In the genomic region with DNA sequence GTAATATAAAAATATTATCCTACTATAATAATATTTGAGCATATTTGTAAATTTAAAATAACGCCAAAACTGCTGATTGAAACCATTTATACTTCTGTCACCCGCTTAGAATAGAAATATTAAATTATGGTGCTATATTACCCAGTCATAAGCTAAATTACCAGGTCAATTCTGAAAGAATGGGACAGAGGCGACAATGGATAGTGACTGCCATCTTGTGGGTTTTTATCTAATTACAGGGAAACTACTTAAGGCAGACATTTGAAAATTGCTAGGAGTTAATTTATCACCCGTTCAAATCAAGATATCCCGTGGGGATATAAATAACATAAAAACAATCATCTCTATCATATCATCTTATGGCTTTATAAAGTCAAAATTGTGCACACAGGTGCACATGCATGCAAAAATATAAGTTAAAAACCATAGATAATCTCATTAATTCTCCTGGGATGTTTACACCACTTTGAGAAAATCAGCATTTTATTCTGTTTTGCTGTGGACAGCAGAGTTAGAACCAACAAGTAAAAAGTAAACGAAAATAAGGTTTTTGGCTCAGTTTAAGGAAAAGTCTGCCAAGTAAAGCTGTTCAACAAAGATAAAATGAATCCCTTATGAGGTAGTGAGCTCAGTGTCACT, we compare ENCODE assay signal across 10 cellular contexts. TPM values are rescaled to one million over a fixed set of nuclear protein-coding genes. Genes with fewer than 3 reads are reported as not detected.
A peak's percentile ranks its signal among the peaks of the same experiment; 100 is the strongest.
DNase-seq lines count a peak whose midpoint lies in the region; ATAC-seq and TF ChIP-seq lines count a peak whose summit lies in the region.
"Had no signal": no experiment of that assay in that cellular context is flagged by ENCODE, and none has a peak within 500 bp of the region (broad histone marks: within the 10 kb centered on the region; RNA-seq: fewer than 3 reads in every experiment).

No MANE protein-coding gene starts in this region.

- H3K9me2 ChIP-seq in HCT116 (ENCODE audit: insufficient read depth) = no peaks in the 10 kb centered on the region

- H2AFZ ChIP-seq in HCT116 (ENCODE audit: low read depth, low read length, poor library complexity, severe bottlenecking) = peak overlapping the region; percentile 39

- no peak overlapping the region for H3K9ac ChIP-seq in HCT116 (ENCODE audit: low read length)

- no peak overlapping the region for H3K4me2 ChIP-seq in HCT116 (ENCODE audit: low read length)

- intact Hi-C loops in HCT116 (cut with micrococcal nuclease) = loop anchor here (1.0 to 5.0 kb wide), 4 partner anchors 419 to 810 kb away; no protein-coding TSS in a partner anchor

- RAD21 ChIA-PET in HCT116 (lab: Charles Lee; ENCODE audit: low non-redundant PET in 1 of 2, low total read pairs in 2 of 2, uncharacterized antibody in 2 of 2, unreplicated experiment in 2 of 2) = no interaction called here

- no peak for TF ChIP-seq POLR2A in HCT116 (IDR thresholded peaks at IDR 0.05; ENCODE audit: borderline replicate concordance, extremely low read depth, insufficient read depth, insufficient read length)

- H4K20me1 ChIP-seq in HCT116 (ENCODE audit: insufficient read depth) = no peaks in the 10 kb centered on the region

- ATAC-seq in HCT116 = peak; percentile 81
- ATAC-seq in HG02938 (IDR thresholded peaks at IDR 0.05; ENCODE audit: unreplicated experiment) = no peak

- TF ChIP-seq RAD21 in HCT116 (IDR thresholded peaks at IDR 0.05; ENCODE audit: low read depth) = peak; percentile 85

- POLR2A ChIA-PET in HCT116 (lab: Charles Lee) = no interaction called here

- H3K4me1 ChIP-seq in BE2C (no peaks in the 10 kb centered on the region), HCT116 (ENCODE audit: control insufficient read depth in 1 of 2, insufficient read depth in 2 of 2, low read length in 2 of 2) (no peaks in the 10 kb centered on the region)

- H3K4me3 ChIP-seq in BE2C (ENCODE audit: low read depth, low read length) (no peak overlapping the region), HCT116 (replicated peaks in 1 of 2; ENCODE audit: low read depth in 1 of 2, low read length in 2 of 2) (no peak overlapping the region), foreskin fibroblast (ENCODE audit: low read depth in 1 of 2, low read length in 2 of 2) (no peak overlapping the region)

- H3K79me2 ChIP-seq in HCT116 (ENCODE audit: insufficient read depth, low read length) = no peaks in the 10 kb centered on the region

- no TSS peak for BruUV-seq in HCT116 (replicated peaks; lab: Mats Ljungman, UMichigan)

- peaks cover 4% of the 10 kb centered on the region; the same call in 1 of the 2 replicates for H3K27me3 ChIP-seq in BE2C
- H3K27me3 ChIP-seq in HCT116 (ENCODE audit: insufficient read depth, low read length) = peaks cover 15% of the 10 kb centered on the region

- H3K27ac ChIP-seq in HCT116 (ENCODE audit: low read depth, low read length) = no peak overlapping the region

- H3K36me3 ChIP-seq in BE2C (no peaks in the 10 kb centered on the region), HCT116 (ENCODE audit: control insufficient read depth in 1 of 2, insufficient read depth in 2 of 2, low read length in 2 of 2) (no peaks in the 10 kb centered on the region)

- CTCF ChIA-PET in HCT116 (lab: Charles Lee) = interaction anchor here (0.7 to 3.8 kb wide), 17 partner anchors 9 to 967 kb away, joined by 3 to 29 read pairs (median 5); no protein-coding TSS in a partner anchor

- DNase-seq in BE2C (no peak), HCT116 (ENCODE audit: low read depth, low spot score) (peak; percentile 46), RPMI7951 (ENCODE audit: low read depth) (peak; percentile 22), foreskin fibroblast (peak; percentile 10 to 54), occipital lobe (lab: John Stamatoyannopoulos, UW) (no peak), midbrain (lab: John Stamatoyannopoulos, UW) (no peak), NCI-H2107 (lab: John Stamatoyannopoulos, UW) (no peak)
- DNase-seq: retina, T-helper 9 cell had no signal

- TF ChIP-seq CTCF in BE2C (IDR thresholded peaks at IDR 0.05; ENCODE audit: low read depth, low read length) (peak; percentile 45), HCT116 (IDR thresholded peaks at IDR 0.05 in 2 of 3, conservative IDR thresholded peaks at IDR 0.05 in 1 of 3; ENCODE audit: borderline replicate concordance in 1 of 3, insufficient read depth in 1 of 3, low read depth in 2 of 3, low read length in 2 of 3) (peak; percentile 60 to 86 (median 65); a peak in 5 of 6 replicates), foreskin fibroblast (IDR thresholded peaks at IDR 0.05; ENCODE audit: low read depth, low read length) (peak; percentile 31)

- no peaks in the 10 kb centered on the region for H3K9me3 ChIP-seq in BE2C
- H3K9me3 ChIP-seq in HCT116 (ENCODE audit: control insufficient read depth in 1 of 2, insufficient read depth in 1 of 2, low read depth in 1 of 2, low read length in 2 of 2) = no peaks in the 10 kb centered on the region

TF ChIP-seq in HCT116, 20 proteins besides CTCF, POLR2A, EP300 and RAD21:
- TF ChIP-seq TCF7L2 (IDR thresholded peaks at IDR 0.05; ENCODE audit: borderline replicate concordance, extremely low read depth, insufficient read depth, insufficient read length) (no peak), SP1 (IDR thresholded peaks at IDR 0.05; ENCODE audit: low read depth) (no peak), EGR1 (IDR thresholded peaks at IDR 0.05; ENCODE audit: low read depth) (no peak), EZH2 (IDR thresholded peaks at IDR 0.05) (no peak), POLR2AphosphoS5 (IDR thresholded peaks at IDR 0.05; ENCODE audit: low read depth, low read length) (no peak), CEBPB (IDR thresholded peaks at IDR 0.05; ENCODE audit: low read depth) (no peak)
- TF ChIP-seq, protein P1, sequence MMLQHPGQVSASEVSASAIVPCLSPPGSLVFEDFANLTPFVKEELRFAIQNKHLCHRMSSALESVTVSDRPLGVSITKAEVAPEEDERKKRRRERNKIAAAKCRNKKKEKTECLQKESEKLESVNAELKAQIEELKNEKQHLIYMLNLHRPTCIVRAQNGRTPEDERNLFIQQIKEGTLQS (IDR thresholded peaks at IDR 0.05) = no peak

RNA-seq across cellular contexts. Expression of a gene that starts 41.3 kb away (rescaled TPM):
- polyA plus RNA-seq in BE2C (2012; ENCODE audit: insufficient read depth, insufficient read length, low read depth) = not detected
- total RNA-seq in HCT116 (2021; ENCODE audit: unreplicated experiment) (0.05 TPM), occipital lobe (not detected)
- polyA plus RNA-seq in HCT116 (2012) = not detected in 2 replicates
- 0.59 TPM in 1 of 2 replicates, not detected in the other for total RNA-seq in RPMI7951 (2014; rRNA removed; shearing (Covaris generic))

RNA-seq across cellular contexts. Expression of a gene that starts 52.2 kb away (rescaled TPM):
- polyA plus RNA-seq in BE2C (2012; ENCODE audit: insufficient read depth, insufficient read length, low read depth) = 1.8 TPM
- total RNA-seq in HCT116 (2021; ENCODE audit: unreplicated experiment) (not detected), occipital lobe (3.1 TPM)
- 0.02 and 0.03 TPM in 2 replicates for polyA plus RNA-seq in HCT116 (2012)
- 1.4 and 2.2 TPM in 2 replicates for total RNA-seq in RPMI7951 (2014; rRNA removed; shearing (Covaris generic))

Comparison
In these comparisons a context has a peak if more than half of its experiments do, and no peak if none do; other contexts are left out.
1. DNase-seq: peak in HCT116 (single experiment), RPMI7951 (single experiment) and foreskin fibroblast (2 of 2); none in BE2C (single experiment), occipital lobe (single experiment), midbrain (single experiment) and NCI-H2107 (single experiment).
2. Peak in every context shown above with its lines, with median percentiles within 50 percentile points of each other: CTCF ChIP-seq.